In the genomic region with DNA sequence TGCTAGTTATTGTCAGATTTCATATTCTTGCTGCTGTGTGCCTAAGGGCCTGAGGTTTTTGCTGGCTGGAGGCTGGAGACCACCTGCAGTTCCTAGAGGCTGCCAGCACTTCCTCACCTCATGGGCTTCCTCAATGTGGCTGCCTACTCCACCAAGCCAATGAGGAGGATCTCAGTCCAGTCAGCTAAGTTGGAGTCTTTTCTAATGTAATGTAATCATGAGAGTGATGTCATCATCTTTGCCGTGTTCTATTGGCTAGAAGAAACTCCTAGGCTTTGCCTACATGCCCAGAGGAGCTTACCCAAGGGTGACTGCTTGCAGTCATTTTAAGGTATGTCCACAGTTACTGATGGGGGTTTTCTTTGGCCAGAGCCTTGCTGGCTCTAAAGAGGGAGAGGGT, we compare ENCODE assay signal across 1 cellular context.
TF ChIP-seq lines count a peak whose summit lies in the region.

No MANE protein-coding gene starts in this region.

TF ChIP-seq in K562, 482 proteins besides CTCF, POLR2A, EP300 and RAD21 (continued from another document):
- TF ChIP-seq, protein P1, sequence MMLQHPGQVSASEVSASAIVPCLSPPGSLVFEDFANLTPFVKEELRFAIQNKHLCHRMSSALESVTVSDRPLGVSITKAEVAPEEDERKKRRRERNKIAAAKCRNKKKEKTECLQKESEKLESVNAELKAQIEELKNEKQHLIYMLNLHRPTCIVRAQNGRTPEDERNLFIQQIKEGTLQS (IDR thresholded peaks at IDR 0.05) = peak; percentile 80
- TF ChIP-seq, protein P1 (CRISPR knock-in tag; conservative IDR thresholded peaks at IDR 0.05) = no peak
- TF ChIP-seq ZSCAN29 (IDR thresholded peaks at IDR 0.05) (no peak), ATF7 (IDR thresholded peaks at IDR 0.05) (peak; percentile 36; the same call in 1 of the 2 replicates), MAZ (CRISPR knock-in tag; conservative IDR thresholded peaks at IDR 0.05 in 1 of 2, IDR thresholded peaks at IDR 0.05 in 1 of 2) (no peak), PTBP1 (IDR thresholded peaks at IDR 0.05; ENCODE audit: low read depth, low read length) (no peak), MEF2D (tag; conservative IDR thresholded peaks at IDR 0.05; ENCODE audit: low read depth) (no peak)
